Comparison of ENCODE assay signal across 18 cellular contexts in genomic region chr13:28199089-28199488, GRCh38.
DNase-seq lines count a peak whose midpoint lies in the region; TF ChIP-seq lines count a peak whose summit lies in the region.
"Had no signal": no experiment of that assay in that cellular context is flagged by ENCODE, and none has a peak within 500 bp of the region (broad histone marks: within the 10 kb centered on the region; RNA-seq: fewer than 3 reads in every experiment).

No MANE protein-coding gene starts in this region.

- peaks cover 8% of the 10 kb centered on the region for H3K36me3 Mint-ChIP-seq in endothelial cell (ENCODE audit: low read depth, unreplicated experiment)
- H3K36me3 Mint-ChIP-seq in progenitor cell of endocrine pancreas (ENCODE audit: insufficient read depth), result peaks cover 10% of the 10 kb centered on the region

- H3K4me3 Mint-ChIP-seq in endothelial cell (ENCODE audit: unreplicated experiment) (no peak overlapping the region), progenitor cell of endocrine pancreas (ENCODE audit: low read depth) (no peak overlapping the region)
- H3K4me3 Mint-ChIP-seq: CD4-positive, alpha-beta T cell had no signal

- no peaks in the 10 kb centered on the region for H3K9me2 ChIP-seq in PC-9 (ENCODE audit: insufficient read depth)

- no peak overlapping the region for H3K27ac ChIP-seq in PC-9
- no peak overlapping the region for H3K27ac ChIP-seq in adrenal gland
- H3K27ac ChIP-seq: RWPE1, SJCRH30 had no signal

- peaks cover 3% of the 10 kb centered on the region; the same call in 1 of the 2 replicates for H3K79me2 ChIP-seq in PC-9 (ENCODE audit: low read depth)

- no peaks in the 10 kb centered on the region; the same call in 1 of the 2 replicates for H4K20me1 ChIP-seq in PC-9 (ENCODE audit: insufficient read depth)

- DNase-seq in H7 (peak; percentile 5), PC-9 (no peak), endothelial cell (ENCODE audit: low spot score) (no peak), progenitor cell of endocrine pancreas (ENCODE audit: low spot score, unreplicated experiment) (no peak), adrenal gland (no peak), medulla oblongata (ENCODE audit: extremely low spot score) (no peak), MV-4-11 (lab: John Stamatoyannopoulos, UW) (no peak)
- DNase-seq: BE2C; CD4-positive, alpha-beta T cell; EL; NCI-H1436; NCI-H2081; NCI-H2227 treated with DMSO at 0.1 percent for 48 hours; NCI-H526 treated with DMSO at 0.1 percent for 48 hours; NK-92 treated with Interleukin-12 subunit alpha and Interleukin-12 subunit beta, amount 100 ng/mL, for 24 hours; SJCRH30; SW 1271 had no signal

- intact Hi-C loops in PC-9 (cut with micrococcal nuclease; ENCODE audit: unreplicated experiment), result no loop called here
- intact Hi-C loops in adrenal gland (cut with DNase I), result no loop called here

- no peak overlapping the region for H3K4me3 ChIP-seq in H7 (ENCODE audit: insufficient read depth, low read depth, low read length)
- no peak overlapping the region for H3K4me3 ChIP-seq in PC-9
- no peak overlapping the region for H3K4me3 ChIP-seq in adrenal gland
- H3K4me3 ChIP-seq: SJCRH30 had no signal

- H3K27me3 ChIP-seq in H7 (ENCODE audit: control insufficient read depth, insufficient read depth, low read length) (no peaks in the 10 kb centered on the region), PC-9 (ENCODE audit: insufficient read depth, low read depth) (no peaks in the 10 kb centered on the region), adrenal gland (no peaks in the 10 kb centered on the region)
- H3K27me3 ChIP-seq: BE2C, SJCRH30 had no signal

- no peaks in the 10 kb centered on the region for H3K4me1 Mint-ChIP-seq in endothelial cell (ENCODE audit: unreplicated experiment)
- peaks cover 2% of the 10 kb centered on the region for H3K4me1 Mint-ChIP-seq in progenitor cell of endocrine pancreas (ENCODE audit: low read depth)

- POLR2A ChIA-PET in PC-9 (lab: Charles Lee; ENCODE audit: unreplicated experiment), result no interaction called here

- BruUV-seq in PC-9 (replicated peaks; lab: Mats Ljungman, UMichigan), result no TSS peak

- 93 to 94% (median 93%) methylated on average over 3 of the region's 3 CpGs for WGBS in adrenal gland, 4 donors

- 0 out of 2 replicates have a peak, but pooled peaks cover 9% of the 10 kb centered on the region for H3F3A ChIP-seq in PC-9 (ENCODE audit: insufficient read depth, low read depth)

- H3K9me3 Mint-ChIP-seq in endothelial cell (ENCODE audit: unreplicated experiment) (no peaks in the 10 kb centered on the region), progenitor cell of endocrine pancreas (ENCODE audit: low read depth) (no peaks in the 10 kb centered on the region)
- H3K9me3 Mint-ChIP-seq: CD4-positive, alpha-beta T cell had no signal

- H3K9me3 ChIP-seq in PC-9 (ENCODE audit: insufficient read depth, low read depth) (no peaks in the 10 kb centered on the region), adrenal gland (replicated peaks in 1 of 3) (no peaks in the 10 kb centered on the region)
- H3K9me3 ChIP-seq: BE2C, SJCRH30 had no signal

- H3K4me1 ChIP-seq in PC-9 (replicated peaks; ENCODE audit: insufficient read depth), result no peaks in the 10 kb centered on the region
- H3K4me1 ChIP-seq in adrenal gland (replicated peaks in 1 of 2), result no peaks in the 10 kb centered on the region
- H3K4me1 ChIP-seq: BE2C, SJCRH30 had no signal

- 0 out of 2 replicates have a peak, but pooled peaks have one; percentile 17 for TF ChIP-seq CTCF in PC-9 (conservative IDR thresholded peaks at IDR 0.05)
- TF ChIP-seq CTCF in endothelial cell (IDR thresholded peaks at IDR 0.05; ENCODE audit: unreplicated experiment), result peak; percentile 53
- peak; percentile 18 for TF ChIP-seq CTCF in progenitor cell of endocrine pancreas (IDR thresholded peaks at IDR 0.05; ENCODE audit: unreplicated experiment)
- TF ChIP-seq CTCF in adrenal gland (IDR thresholded peaks at IDR 0.05), result peak in 1 of 6 experiments; percentile 9

- no peaks in the 10 kb centered on the region for H3K36me3 ChIP-seq in H7 (replicated peaks; ENCODE audit: control insufficient read depth, insufficient read depth, low read length)
- no peaks in the 10 kb centered on the region for H3K36me3 ChIP-seq in PC-9 (ENCODE audit: low read depth)
- no peaks in the 10 kb centered on the region for H3K36me3 ChIP-seq in adrenal gland (replicated peaks in 1 of 2)
- H3K36me3 ChIP-seq: BE2C, SJCRH30 had no signal

- H3K27ac Mint-ChIP-seq in endothelial cell (ENCODE audit: unreplicated experiment) (no peak overlapping the region), progenitor cell of endocrine pancreas (no peak overlapping the region)
- H3K27ac Mint-ChIP-seq: CD4-positive, alpha-beta T cell had no signal

- TF ChIP-seq POLR2A in adrenal gland (IDR thresholded peaks at IDR 0.05), result no peak

- no peak overlapping the region for H3K4me2 ChIP-seq in PC-9

- H2AFZ ChIP-seq in PC-9, result no peak overlapping the region

- CTCF ChIA-PET in PC-9 (lab: Charles Lee), result no interaction called here

- peaks cover 1% of the 10 kb centered on the region for H3K27me3 Mint-ChIP-seq in endothelial cell (ENCODE audit: unreplicated experiment)
- no peaks in the 10 kb centered on the region for H3K27me3 Mint-ChIP-seq in progenitor cell of endocrine pancreas
- H3K27me3 Mint-ChIP-seq: CD4-positive, alpha-beta T cell had no signal
